Comparison of ENCODE assay signal across 14 cellular contexts in genomic region chr5:68415177-68416085, GRCh38.
DNase-seq lines count a peak whose midpoint lies in the region; ATAC-seq and TF ChIP-seq lines count a peak whose summit lies in the region.
"Had no signal": no experiment of that assay in that cellular context is flagged by ENCODE, and none has a peak within 500 bp of the region (broad histone marks: within the 10 kb centered on the region; RNA-seq: fewer than 3 reads in every experiment).

No MANE protein-coding gene starts in this region.

- DNase-seq in AML-193 (lab: John Stamatoyannopoulos, UW) (peak; percentile 37 to 43), EH (ENCODE audit: low read depth) (peak; percentile 21), glutamatergic neuron (no peak), left colon (no peak), foreskin keratinocyte (no peak)
- no peak for DNase-seq in activated T-cell treated with anti-CD3 and anti-CD28 coated beads, Interleukin-2, amount 50 U/mL, for 24 hours
- DNase-seq: activated CD8-positive, alpha-beta T cell treated with anti-CD3 and anti-CD28 coated beads, Interleukin-2, amount 10 ng/mL, durations not matched to agents 7 days and 5 days; activated naive CD4-positive, alpha-beta T cell treated with anti-CD3 and anti-CD28 coated beads, Interleukin-2, amount 10 ng/mL, durations not matched to agents 7 days and 5 days; COR-L47 had no signal

- no peaks in the 10 kb centered on the region for H3K9me3 ChIP-seq in OCI-LY3 (ENCODE audit: insufficient read depth, low read length)

- 0 out of 2 replicates have a peak overlapping the region, but pooled peaks have one; percentile 46 for H2AFZ ChIP-seq in OCI-LY3 (ENCODE audit: low read depth, low read length)

- H4K20me1 ChIP-seq in OCI-LY3 (ENCODE audit: insufficient read depth, low read length) = no peaks in the 10 kb centered on the region

- H3K27me3 ChIP-seq in OCI-LY3 (ENCODE audit: low read depth, low read length) = no peaks in the 10 kb centered on the region
- H3K27me3 ChIP-seq in foreskin keratinocyte = no peaks in the 10 kb centered on the region

- H3K4me3 ChIP-seq in OCI-LY3 (ENCODE audit: low read length) = no peak overlapping the region

- H3K27ac ChIP-seq in OCI-LY3 (ENCODE audit: low read length) (no peak overlapping the region), foreskin keratinocyte (no peak overlapping the region)

- ATAC-seq in left colon = no peak
- no peak for ATAC-seq in foreskin keratinocyte
- no peak for ATAC-seq in GM21786 (IDR thresholded peaks at IDR 0.05; ENCODE audit: unreplicated experiment)
- ATAC-seq: activated CD8-positive, alpha-beta T cell treated with anti-CD3 and anti-CD28 coated beads, Interleukin-2, amount 10 ng/mL, durations not matched to agents 7 days and 5 days; esophagus mucosa had no signal

- no peaks in the 10 kb centered on the region for H3K4me1 ChIP-seq in OCI-LY3 (ENCODE audit: low read length)
- H3K4me1 ChIP-seq in foreskin keratinocyte = no peaks in the 10 kb centered on the region

- H3K27ac Mint-ChIP-seq in glutamatergic neuron (ENCODE audit: unreplicated experiment) = peak overlapping the region; percentile 11
- H3K27ac Mint-ChIP-seq in activated T-cell treated with anti-CD3 and anti-CD28 coated beads, Interleukin-2, amount 50 U/mL, for 24 hours = no peak overlapping the region
- H3K27ac Mint-ChIP-seq: activated CD8-positive, alpha-beta T cell treated with anti-CD3 and anti-CD28 coated beads, Interleukin-2, amount 10 ng/mL, durations not matched to agents 7 days and 5 days; activated naive CD4-positive, alpha-beta T cell treated with anti-CD3 and anti-CD28 coated beads, Interleukin-2, amount 10 ng/mL, durations not matched to agents 7 days and 5 days; T-helper 1 cell treated with Interleukin-12 subunit alpha and Interleukin-12 subunit beta and Interleukin-4 antibody, amounts not matched to agents 30 μg/mL and 1 μg/mL, for 36 hours had no signal

- no peaks in the 10 kb centered on the region for H3K36me3 ChIP-seq in OCI-LY3 (replicated peaks; ENCODE audit: low read depth, low read length)

- H3K27me3 Mint-ChIP-seq in glutamatergic neuron (ENCODE audit: unreplicated experiment) = peaks cover 11% of the 10 kb centered on the region
- H3K27me3 Mint-ChIP-seq in activated T-cell treated with anti-CD3 and anti-CD28 coated beads, Interleukin-2, amount 50 U/mL, for 24 hours = no peaks in the 10 kb centered on the region
- H3K27me3 Mint-ChIP-seq: central memory CD8-positive, alpha-beta T cell had no signal

- intact Hi-C loops in left colon (cut with DNase I, micrococcal nuclease) = no loop called here

- H3K36me3 Mint-ChIP-seq in glutamatergic neuron (ENCODE audit: unreplicated experiment) = no peaks in the 10 kb centered on the region
- H3K36me3 Mint-ChIP-seq in activated T-cell treated with anti-CD3 and anti-CD28 coated beads, Interleukin-2, amount 50 U/mL, for 24 hours (ENCODE audit: low read depth) = no peaks in the 10 kb centered on the region
- H3K36me3 Mint-ChIP-seq: activated naive CD4-positive, alpha-beta T cell treated with anti-CD3 and anti-CD28 coated beads, Interleukin-2, amount 10 ng/mL, durations not matched to agents 7 days and 5 days had no signal

- no peaks in the 10 kb centered on the region for H3K79me2 ChIP-seq in OCI-LY3 (ENCODE audit: low read length)

- peaks cover 5% of the 10 kb centered on the region for H3K9me3 Mint-ChIP-seq in glutamatergic neuron (ENCODE audit: unreplicated experiment)
- no peaks in the 10 kb centered on the region for H3K9me3 Mint-ChIP-seq in activated T-cell treated with anti-CD3 and anti-CD28 coated beads, Interleukin-2, amount 50 U/mL, for 24 hours
- H3K9me3 Mint-ChIP-seq: activated naive CD4-positive, alpha-beta T cell treated with anti-CD3 and anti-CD28 coated beads, Interleukin-2, amount 10 ng/mL, durations not matched to agents 7 days and 5 days; central memory CD8-positive, alpha-beta T cell; T-helper 1 cell treated with Interleukin-12 subunit alpha and Interleukin-12 subunit beta and Interleukin-4 antibody, amounts not matched to agents 30 μg/mL and 1 μg/mL, for 36 hours had no signal

- TF ChIP-seq CTCF in OCI-LY3 (IDR thresholded peaks at IDR 0.05; ENCODE audit: low read depth, low read length) = no peak
- no peak for TF ChIP-seq CTCF in glutamatergic neuron (IDR thresholded peaks at IDR 0.05; ENCODE audit: partially characterized antibody, unreplicated experiment)
- TF ChIP-seq CTCF in foreskin keratinocyte (conservative IDR thresholded peaks at IDR 0.05) = no peak

- no peak overlapping the region for H3K4me3 Mint-ChIP-seq in glutamatergic neuron (ENCODE audit: unreplicated experiment)
- no peak overlapping the region for H3K4me3 Mint-ChIP-seq in activated T-cell treated with anti-CD3 and anti-CD28 coated beads, Interleukin-2, amount 50 U/mL, for 24 hours
- H3K4me3 Mint-ChIP-seq: activated CD8-positive, alpha-beta T cell treated with anti-CD3 and anti-CD28 coated beads, Interleukin-2, amount 10 ng/mL, durations not matched to agents 7 days and 5 days; activated naive CD4-positive, alpha-beta T cell treated with anti-CD3 and anti-CD28 coated beads, Interleukin-2, amount 10 ng/mL, durations not matched to agents 7 days and 5 days; central memory CD8-positive, alpha-beta T cell; T-helper 1 cell treated with Interleukin-12 subunit alpha and Interleukin-12 subunit beta and Interleukin-4 antibody, amounts not matched to agents 30 μg/mL and 1 μg/mL, for 36 hours had no signal

- H3K9ac ChIP-seq in OCI-LY3 (ENCODE audit: low read length) = no peak overlapping the region

- no peak overlapping the region for H3K4me2 ChIP-seq in OCI-LY3 (ENCODE audit: low read length)

- peaks cover 27% of the 10 kb centered on the region for H3K4me1 Mint-ChIP-seq in glutamatergic neuron (ENCODE audit: low read depth, unreplicated experiment)
- H3K4me1 Mint-ChIP-seq in activated T-cell treated with anti-CD3 and anti-CD28 coated beads, Interleukin-2, amount 50 U/mL, for 24 hours (ENCODE audit: low read depth) = peaks cover 10% of the 10 kb centered on the region
- H3K4me1 Mint-ChIP-seq: central memory CD8-positive, alpha-beta T cell had no signal

Comparison
In these comparisons a context has a peak if more than half of its experiments do, and no peak if none do; other contexts are left out.
1. DNase-seq: peak in AML-193 (2 of 2) and EH (single experiment); none in glutamatergic neuron (single experiment), left colon (0 of 2), foreskin keratinocyte (0 of 2) and activated T-cell treated with anti-CD3 and anti-CD28 coated beads, Interleukin-2, amount 50 U/mL, for 24 hours (single experiment).